Comparison of ENCODE assay signal across 21 cellular contexts in the genomic region with DNA sequence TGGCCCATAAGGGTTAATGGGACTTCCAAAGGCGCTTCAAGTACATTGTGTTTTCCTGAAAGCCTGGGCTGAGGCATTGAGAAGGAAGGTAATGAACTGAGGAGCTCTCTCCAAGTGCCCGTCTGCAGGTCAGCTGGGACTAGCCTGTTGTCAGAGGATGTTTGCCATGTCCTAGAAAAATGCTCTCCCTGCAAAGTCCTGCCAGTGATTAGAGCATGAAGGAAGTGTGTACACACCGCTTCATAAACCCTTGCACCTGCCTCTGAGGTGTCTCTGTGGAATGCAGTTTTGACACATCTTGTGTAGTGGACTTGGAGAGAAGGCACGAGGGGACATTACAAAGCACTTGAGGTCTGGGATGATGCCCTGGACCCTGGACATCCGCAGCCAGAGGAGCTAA.
A peak's percentile ranks its signal among the peaks of the same experiment; 100 is the strongest.
DNase-seq lines count a peak whose midpoint lies in the region; ATAC-seq and TF ChIP-seq lines count a peak whose summit lies in the region.
"Had no signal": no experiment of that assay in that cellular context is flagged by ENCODE, and none has a peak within 500 bp of the region (broad histone marks: within the 10 kb centered on the region; RNA-seq: fewer than 3 reads in every experiment).

No MANE protein-coding gene starts in this region.

- ATAC-seq in lung (ENCODE audit: insufficient read depth, low FRiP score) (peak; percentile 19), GM19035 (IDR thresholded peaks at IDR 0.05; ENCODE audit: unreplicated experiment) (no peak)
- ATAC-seq: T-cell had no signal

- peaks cover 0 to 5% of the 10 kb centered on the region in 2 donors for H3K9me3 ChIP-seq in lung (ENCODE audit: control insufficient read depth in 2 of 2, insufficient read depth in 1 of 2, low read length in 1 of 2)
- H3K9me3 ChIP-seq: SK-N-SH had no signal

- H3K4me1 ChIP-seq in lung (ENCODE audit: control insufficient read depth in 2 of 2, insufficient read depth in 2 of 2, low read length in 2 of 2), result peaks cover 2 to 11% of the 10 kb centered on the region in 2 donors

- in situ Hi-C loops in G401 (cut with HindIII; ENCODE audit: low sequenced_read_pairs), result no loop called here

- no peaks in the 10 kb centered on the region for H3K27me3 ChIP-seq in lung (ENCODE audit: control insufficient read depth, insufficient read depth)

- no peak overlapping the region for H3K4me3 ChIP-seq in lung

- WGBS in lung, 2 donors, result 81 to 88% methylated on average over 5 of the region's 5 CpGs

- H3K27ac ChIP-seq in lung (ENCODE audit: low read depth in 1 of 2, low read length in 1 of 2), result no peak overlapping the region
- H3K27ac ChIP-seq: KMS-11 had no signal

- DNase-seq in G401 (ENCODE audit: low spot score) (peak; percentile 61), NCI-H510A (lab: John Stamatoyannopoulos, UW) (peak; percentile 74), cerebellar cortex (ENCODE audit: low spot score) (peak; percentile 55), lung (ENCODE audit: low spot score) (no peak), glomerular visceral epithelial cell (ENCODE audit: extremely low spot score) (no peak), pons (ENCODE audit: low spot score) (no peak), posterior vena cava (ENCODE audit: low spot score) (no peak)
- DNase-seq: ACHN, DMS 273 treated with DMSO at 0.1 percent for 48 hours, GF-D8, H7, HFFc6, MV-4-11, NCI-H1436 treated with DMSO at 0.1 percent for 48 hours, NCI-H226, NCI-H526, OCI-M1, SK-N-SH, T-cell had no signal

- intact Hi-C loops in posterior vena cava (cut with DNase I), result no loop called here

- H3K36me3 ChIP-seq in lung (ENCODE audit: control insufficient read depth in 2 of 2, insufficient read depth in 2 of 2, low read length in 2 of 2), result no peaks in the 10 kb centered on the region

- TF ChIP-seq CTCF in lung (IDR thresholded peaks at IDR 0.05; ENCODE audit: control extremely low read depth, extremely low read depth), result no peak

Comparison
In these comparisons a context has a peak if more than half of its experiments do, and no peak if none do; other contexts are left out.
1. DNase-seq: peak in G401 (single experiment), NCI-H510A (single experiment) and cerebellar cortex (single experiment); none in lung (single experiment), glomerular visceral epithelial cell (single experiment), pons (single experiment) and posterior vena cava (single experiment).